In the genomic region with DNA sequence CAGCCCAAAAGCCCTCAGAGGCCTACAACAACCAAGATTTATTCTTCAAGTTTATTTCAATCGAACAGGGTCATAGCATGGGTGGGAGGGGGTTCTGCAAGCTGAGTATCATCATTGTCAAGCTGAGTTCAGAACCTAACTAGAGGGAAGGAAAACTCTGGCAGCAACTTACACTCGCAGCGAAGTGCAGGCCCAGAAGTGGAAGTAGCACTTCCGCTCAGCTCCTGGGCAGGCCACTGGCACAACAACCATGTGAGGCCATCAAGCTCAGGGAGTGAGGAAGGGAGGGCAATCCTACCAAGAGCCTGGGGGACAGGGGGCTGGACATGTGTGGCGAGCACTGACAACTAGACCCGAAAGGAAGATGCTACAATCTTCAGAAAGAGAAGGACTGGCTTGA, we compare ENCODE assay signal across 12 cellular contexts. TPM values are rescaled to one million over a fixed set of nuclear protein-coding genes. Genes with fewer than 3 reads are reported as not detected.
DNase-seq lines count a peak whose midpoint lies in the region; ATAC-seq and TF ChIP-seq lines count a peak whose summit lies in the region.
"Had no signal": no experiment of that assay in that cellular context is flagged by ENCODE, and none has a peak within 500 bp of the region (broad histone marks: within the 10 kb centered on the region; RNA-seq: fewer than 3 reads in every experiment).

No MANE protein-coding gene starts in this region.

- no peak for TF ChIP-seq CTCF in GM12865 (IDR thresholded peaks at IDR 0.05; ENCODE audit: insufficient read depth, low read depth, low read length, missing control alignments)

- H3K4me3 ChIP-seq in GM12865 (ENCODE audit: low read depth, low read length) = no peak overlapping the region

- DNase-seq in Ammon's horn (ENCODE audit: low spot score) = peak; percentile 66
- DNase-seq in GM12865 (ENCODE audit: low read depth) = peak; percentile 25
- DNase-seq in NOMO-1 treated with dmso at 0.1 percent for 144 hours (lab: John Stamatoyannopoulos, UW; ENCODE audit: unreplicated experiment) = peak; percentile 24
- DNase-seq in globus pallidus (ENCODE audit: low spot score) = peak; percentile 42
- no peak for DNase-seq in cerebellum (ENCODE audit: low spot score)
- DNase-seq: activated CD4-positive, alpha-beta T cell treated with anti-CD3 and anti-CD28 coated beads for 48 hours; activated naive CD4-positive, alpha-beta T cell treated with anti-CD3 and anti-CD28 coated beads, Interleukin-2, amount 50 U/mL, for 16 hours; NCI-H446 treated with DMSO at 0.1 percent for 48 hours; Right ventricle myocardium superior had no signal

- ATAC-seq in HG02623 (IDR thresholded peaks at IDR 0.05; ENCODE audit: unreplicated experiment) (no peak), GM19452 (IDR thresholded peaks at IDR 0.05; ENCODE audit: unreplicated experiment) (no peak), HG03135 (IDR thresholded peaks at IDR 0.05; ENCODE audit: unreplicated experiment) (no peak)

RNA-seq across cellular contexts. Expression of a gene that starts 4.8 kb away (rescaled TPM):
- 43.2 TPM for total RNA-seq in cerebellum
